Comparison of ENCODE assay signal across 8 cellular contexts in the genomic region with DNA sequence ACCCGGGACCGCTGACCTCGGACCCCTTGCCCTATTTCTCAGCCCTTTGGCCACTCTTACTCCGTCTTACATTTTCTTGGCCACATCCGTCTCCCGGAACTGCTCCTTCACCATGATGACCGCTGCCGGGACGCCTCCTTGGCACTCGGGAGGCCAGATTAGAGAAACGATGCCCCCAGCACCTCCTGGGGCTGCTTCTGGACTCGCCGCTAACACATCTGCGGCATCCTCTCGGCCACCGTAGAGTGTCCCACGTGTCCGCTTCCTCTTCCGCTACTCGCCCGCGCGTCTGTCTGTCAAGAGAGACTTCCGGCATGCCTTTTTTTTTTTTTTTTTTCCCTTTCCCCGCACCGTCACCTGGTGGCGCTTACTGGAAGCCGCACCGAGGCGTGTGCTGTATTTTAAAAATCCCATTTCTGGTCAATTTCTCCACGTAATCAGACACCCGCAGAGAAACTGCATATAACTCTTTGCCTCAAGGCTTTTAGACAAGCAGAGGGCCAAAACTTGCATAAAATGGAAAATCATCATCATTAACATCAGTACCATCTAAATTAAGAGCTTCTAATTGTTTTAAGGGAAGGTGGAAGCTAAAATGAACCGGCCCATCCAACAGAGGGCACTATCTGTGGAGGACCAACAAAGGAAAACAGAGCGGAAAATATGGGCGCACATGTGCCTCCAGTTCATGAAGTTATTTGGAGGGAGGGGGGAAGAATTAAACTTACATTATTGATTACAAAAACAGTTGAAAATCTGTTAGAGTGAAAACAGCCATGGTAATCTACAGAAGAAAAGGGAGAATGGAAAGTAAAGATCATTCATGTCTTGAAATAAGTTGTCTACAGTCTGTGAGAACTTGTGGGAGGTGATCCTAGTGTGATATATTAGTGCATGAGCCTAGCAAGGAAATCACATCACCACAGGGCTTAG. TPM values are rescaled to one million over a fixed set of nuclear protein-coding genes. Genes with fewer than 3 reads are reported as not detected.
DNase-seq lines count a peak whose midpoint lies in the region; ATAC-seq and TF ChIP-seq lines count a peak whose summit lies in the region.

Gene POLR3A (minus strand): TSS at position 222 of the 933 bp plus-strand sequence. CDS start 108 bp downstream, at position 114.

- H3K4me3 ChIP-seq in IMR-90 (ENCODE audit: insufficient read depth, low read depth, low read length) = peak within 1 kb of the TSS; percentile 90
- peak within 1 kb of the TSS; percentile 99 for H3K4me3 ChIP-seq in OCI-LY7 (ENCODE audit: low read depth, low read length, poor library complexity, severe bottlenecking)
- H3K4me3 ChIP-seq in epithelial cell of proximal tubule (ENCODE audit: low read depth, low read length) = peak within 1 kb of the TSS; percentile 99
- peak within 1 kb of the TSS; percentile 94 to 99 for H3K4me3 ChIP-seq in mucosa of rectum (ENCODE audit: low read length in 2 of 2)

- H3K36me3 ChIP-seq in IMR-90 (ENCODE audit: control insufficient read depth, insufficient read depth, low read length) (peaks cover 12% of the 10 kb centered on the region), OCI-LY7 (ENCODE audit: insufficient read depth, low read length) (peaks cover 40% of the 10 kb centered on the region), mucosa of rectum (ENCODE audit: control insufficient read depth in 2 of 2, insufficient read depth in 2 of 2, low read length in 2 of 2) (peaks cover 12 to 16% of the 10 kb centered on the region in 2 donors)

- H2BK15ac ChIP-seq in IMR-90 (ENCODE audit: low read depth, low read length) = peak within 1 kb of the TSS; percentile 43; the same call in 1 of the 3 replicates

- H4K8ac ChIP-seq in IMR-90 (ENCODE audit: low read depth in 2 of 2, low read length in 2 of 2) = peak within 1 kb of the TSS; percentile 91 to 95

- no peak for TF ChIP-seq POLR2A in IMR-90 (IDR thresholded peaks at IDR 0.05; ENCODE audit: low read depth, low read length)

- peak within 1 kb of the TSS; percentile 70 for H3K56ac ChIP-seq in IMR-90 (ENCODE audit: extremely low read depth, insufficient read depth, low read length)

- H3K4me2 ChIP-seq in IMR-90 (ENCODE audit: low read depth, low read length) (peak within 1 kb of the TSS; percentile 83), OCI-LY7 (ENCODE audit: low read length) (peak within 1 kb of the TSS; percentile 98)

- H3K14ac ChIP-seq in IMR-90 (replicated peaks; ENCODE audit: low read depth, low read length) = peak within 1 kb of the TSS; percentile 88

- peak within 1 kb of the TSS; percentile 73 for H3K18ac ChIP-seq in IMR-90 (ENCODE audit: low read depth, low read length)

- H3K9me1 ChIP-seq in IMR-90 (ENCODE audit: insufficient read depth, low read length) = peaks cover 13% of the 10 kb centered on the region

- H3K23ac ChIP-seq in IMR-90 (ENCODE audit: low read depth, low read length) = peak within 1 kb of the TSS; percentile 87

- H3K79me2 ChIP-seq in OCI-LY7 (ENCODE audit: insufficient read depth, low read depth, low read length) = peaks cover 35% of the 10 kb centered on the region

- no TSS peak for BruUV-seq in IMR-90 (replicated peaks; lab: Mats Ljungman, UMichigan)
- BruUV-seq in OCI-LY7 (replicated peaks; lab: Mats Ljungman, UMichigan) = no TSS peak

- peak within 1 kb of the TSS; percentile 93 for H2BK5ac ChIP-seq in IMR-90 (ENCODE audit: low read depth, low read length, poor library complexity, severe bottlenecking)

- 1% methylated on average over 19 of the region's 35 CpGs; no CpG with 5 or more reads in 1 of the 2 experiments for WGBS in IMR-90 (ENCODE audit: extremely low coverage in 2 of 2, insufficient read length in 1 of 2), 2 experiments

- peak; percentile 48 for TF ChIP-seq RAD21 in IMR-90 (IDR thresholded peaks at IDR 0.05; ENCODE audit: low read length)

- no peaks in the 10 kb centered on the region for H3K9me3 ChIP-seq in IMR-90 (ENCODE audit: control insufficient read depth, insufficient read depth, low read length)
- no peaks in the 10 kb centered on the region for H3K9me3 ChIP-seq in OCI-LY7 (ENCODE audit: low read length)
- H3K9me3 ChIP-seq in mucosa of rectum (ENCODE audit: control insufficient read depth in 2 of 2, low read length in 2 of 2) = no peaks in the 10 kb centered on the region

- DNase-seq in DMS114 treated with DMSO at 0.1 percent for 48 hours (lab: John Stamatoyannopoulos, UW; ENCODE audit: unreplicated experiment) (peak; percentile 95), IMR-90 (peak; percentile 99), OCI-LY7 (ENCODE audit: low spot score) (peak; percentile 96), activated T-cell treated with anti-CD3 and anti-CD28 coated beads for 4 hours (peak; percentile 86), epithelial cell of proximal tubule (ENCODE audit: low read depth) (peak; percentile 83)
- peak; percentile 93 for DNase-seq in stimulated activated CD8-positive, alpha-beta memory T cell treated with anti-CD3 and anti-CD28 coated beads, Interleukin-4, amount 100 ng/mL, for 48 hours

- peak within 1 kb of the TSS; percentile 93 for H2AK9ac ChIP-seq in IMR-90 (replicated peaks; ENCODE audit: low read depth, low read length, poor library complexity)

- peaks cover under 1% of the 10 kb centered on the region; the same call in 1 of the 2 replicates for H4K20me1 ChIP-seq in IMR-90 (ENCODE audit: insufficient read depth, low read length)
- H4K20me1 ChIP-seq in OCI-LY7 (ENCODE audit: insufficient read depth, low read length) = peaks cover 12% of the 10 kb centered on the region

- dilution Hi-C loops in IMR-90 (cut with HindIII; ENCODE audit: low sequenced_read_pairs, unreplicated experiment) = no loop called here

- peak within 1 kb of the TSS; percentile 98 for H3K9ac ChIP-seq in IMR-90 (ENCODE audit: low read depth, low read length)
- peak within 1 kb of the TSS; percentile 87 to 91 for H3K9ac ChIP-seq in mucosa of rectum (ENCODE audit: low read depth in 1 of 2, low read length in 2 of 2)

- POLR2A ChIA-PET in IMR-90 (lab: Charles Lee; ENCODE audit: unreplicated experiment) = no interaction called here
- POLR2A ChIA-PET in OCI-LY7 (lab: Charles Lee) = interaction anchor here (0.6 to 0.8 kb wide), 4 partner anchors 18 to 1158 kb away, joined by 3 to 5 read pairs (median 3); no protein-coding TSS in a partner anchor

- H4K91ac ChIP-seq in IMR-90 (ENCODE audit: insufficient read depth, low read depth, low read length) = peak within 1 kb of the TSS; percentile 87

- in situ Hi-C loops in IMR-90 (cut with MboI; ENCODE audit: low sequenced_read_pairs) = no loop called here

- 0 out of 2 replicates have a peak within 1 kb of the TSS, but pooled peaks have one; percentile 20 for H2BK20ac ChIP-seq in IMR-90 (ENCODE audit: low read depth, low read length)

- ATAC-seq in GM21526 (IDR thresholded peaks at IDR 0.05; ENCODE audit: low FRiP score, unreplicated experiment) (peak; percentile 48), IMR-90 (ENCODE audit: low read depth) (peak; percentile 59)

- H2AK5ac ChIP-seq in IMR-90 (ENCODE audit: low read depth, low read length) = peak within 1 kb of the TSS; percentile 84

- peak within 1 kb of the TSS; percentile 57; the same call in 1 of the 2 replicates for H2BK120ac ChIP-seq in IMR-90 (ENCODE audit: low read depth, low read length)

- intact Hi-C loops in IMR-90 (cut with micrococcal nuclease) = loop anchor here (2.0 to 10.0 kb wide), 2 partner anchors 105 to 183 kb away; partner anchors contain the start of gene DLG5
- intact Hi-C loops in OCI-LY7 (cut with micrococcal nuclease; ENCODE audit: unreplicated experiment) = loop anchor here (5.0 to 10.0 kb wide), 2 partner anchors 185 to 1108 kb away; no protein-coding TSS in a partner anchor

- peaks cover 19 to 38% of the 10 kb centered on the region in 2 experiments for H3K79me1 ChIP-seq in IMR-90 (ENCODE audit: low read depth in 1 of 2, low read length in 2 of 2)

- peaks cover 11% of the 10 kb centered on the region for H3K4me1 ChIP-seq in IMR-90 (ENCODE audit: control insufficient read depth, insufficient read depth, low read length)
- peaks cover 19% of the 10 kb centered on the region for H3K4me1 ChIP-seq in OCI-LY7 (ENCODE audit: insufficient read depth, low read length, poor library complexity, severe bottlenecking)
- peaks cover 12 to 14% of the 10 kb centered on the region in 2 donors for H3K4me1 ChIP-seq in mucosa of rectum (ENCODE audit: control insufficient read depth in 2 of 2, insufficient read depth in 2 of 2, low read length in 2 of 2)

- H4K5ac ChIP-seq in IMR-90 (ENCODE audit: low read depth, low read length) = peak within 1 kb of the TSS; percentile 95

- CTCF ChIA-PET in IMR-90 (lab: Yijun Ruan, JAX) = interaction anchor here (0.6 to 0.9 kb wide), 3 partner anchors 10 to 383 kb away, joined by 3 to 5 read pairs (median 3); no protein-coding TSS in a partner anchor
- CTCF ChIA-PET in OCI-LY7 (lab: Charles Lee; ENCODE audit: unreplicated experiment) = interaction anchor here (1.0 kb wide), 1 partner anchor 152 kb away, joined by 3 read pairs; no protein-coding TSS in a partner anchor

- TF ChIP-seq CTCF in IMR-90 (conservative IDR thresholded peaks at IDR 0.05; ENCODE audit: low read depth, low read length) (peak; percentile 72), OCI-LY7 (conservative IDR thresholded peaks at IDR 0.05; ENCODE audit: low read length) (peak; percentile 99), epithelial cell of proximal tubule (conservative IDR thresholded peaks at IDR 0.05; ENCODE audit: low read depth, low read length) (peak; percentile 59)

- H2AFZ ChIP-seq in IMR-90 (replicated peaks; ENCODE audit: low read length, poor library complexity) = peak within 1 kb of the TSS; percentile 95
- peak within 1 kb of the TSS; percentile 96 for H2AFZ ChIP-seq in OCI-LY7 (ENCODE audit: low read length)

- H3K27me3 ChIP-seq in IMR-90 (ENCODE audit: control insufficient read depth, insufficient read depth, low read length) (no peaks in the 10 kb centered on the region), mucosa of rectum (ENCODE audit: control insufficient read depth in 2 of 2, insufficient read depth in 2 of 2, low read length in 2 of 2) (no peaks in the 10 kb centered on the region)

- H3K4ac ChIP-seq in IMR-90 (ENCODE audit: low read depth, low read length) = peak within 1 kb of the TSS; percentile 86

- H3K27ac ChIP-seq in IMR-90 (ENCODE audit: insufficient read depth, low read length) (peak within 1 kb of the TSS; percentile 92), OCI-LY7 (ENCODE audit: low read depth, low read length, poor library complexity, severe bottlenecking) (peak within 1 kb of the TSS; percentile 70), mucosa of rectum (ENCODE audit: low read depth in 2 of 2, low read length in 2 of 2) (peak within 1 kb of the TSS; percentile 66 to 84)

- H3K9me2 ChIP-seq in OCI-LY7 (ENCODE audit: insufficient read depth, low read length) = no peaks in the 10 kb centered on the region

TF ChIP-seq in IMR-90, 13 proteins besides CTCF, POLR2A, EP300 and RAD21 (continues in another document):
- 0 out of 2 replicates have a peak, but pooled peaks have one; percentile 1 for TF ChIP-seq NFE2L2 (IDR thresholded peaks at IDR 0.05; ENCODE audit: low read depth, low read length)
- peak; percentile 77 for TF ChIP-seq CHD1 (IDR thresholded peaks at IDR 0.05; ENCODE audit: low read depth, low read length)

RNA-seq across cellular contexts. Expression of gene POLR3A, which starts in this region (rescaled TPM):
- total RNA-seq in IMR-90 (2012; rRNA removed) = 21.4 and 24.4 TPM in 2 replicates
- polyA plus RNA-seq in IMR-90 (2012; rRNA removed) = 11.9 TPM in 2 replicates
- 4.6 and 5.4 TPM in 2 replicates for polyA plus RNA-seq in IMR-90 (2012; cell fraction: cytosol; rRNA removed)
- 15.0 and 31.1 TPM in 2 replicates for polyA plus RNA-seq in IMR-90 (2012; cell fraction: nucleus; rRNA removed; ENCODE audit: low replicate concordance)
- total RNA-seq in OCI-LY7 (2014; rRNA removed; shearing (Covaris generic)) = 11.6 and 16.3 TPM in 2 replicates
- 18.1 and 21.5 TPM in 2 replicates for total RNA-seq in OCI-LY7 (2022)
- total RNA-seq in epithelial cell of proximal tubule = 14.0 and 20.4 TPM in 2 replicates

Comparison
In these comparisons a context has a peak if more than half of its experiments do, and no peak if none do; other contexts are left out.
1. Peak in every context shown above with its lines: DNase-seq, ATAC-seq, H3K4me3 ChIP-seq and H3K27ac ChIP-seq.